ENCODE assay signal across 19 cellular contexts in genomic region chr7:12728192-12728538, GRCh38. TPM values are rescaled to one million over a fixed set of nuclear protein-coding genes. Genes with fewer than 3 reads are reported as not detected.
A peak's percentile ranks its signal among the peaks of the same experiment; 100 is the strongest.
DNase-seq lines count a peak whose midpoint lies in the region; ATAC-seq, FAIRE-seq and TF ChIP-seq lines count a peak whose summit lies in the region.
"Had no signal": no experiment of that assay in that cellular context is flagged by ENCODE, and none has a peak within 500 bp of the region (broad histone marks: within the 10 kb centered on the region; RNA-seq: fewer than 3 reads in every experiment).

No MANE protein-coding gene starts in this region.

- H3K4me3 Mint-ChIP-seq in activated naive CD4-positive, alpha-beta T cell treated with anti-CD3 and anti-CD28 coated beads, Interleukin-2, amount 10 ng/mL, durations not matched to agents 7 days and 5 days: no peak overlapping the region
- no peak overlapping the region for H3K4me3 Mint-ChIP-seq in activated naive CD4-positive, alpha-beta T cell treated with anti-CD3 and anti-CD28 coated beads for 36 hours
- H3K4me3 Mint-ChIP-seq: B cell, neural crest cell had no signal

- FAIRE-seq in keratinocyte (lab: Jason Lieb, UNC): no peak
- FAIRE-seq: frontal cortex had no signal

- H3K36me3 Mint-ChIP-seq in activated naive CD4-positive, alpha-beta T cell treated with anti-CD3 and anti-CD28 coated beads, Interleukin-2, amount 10 ng/mL, durations not matched to agents 7 days and 5 days: no peaks in the 10 kb centered on the region
- H3K36me3 Mint-ChIP-seq in activated naive CD4-positive, alpha-beta T cell treated with anti-CD3 and anti-CD28 coated beads for 36 hours (ENCODE audit: low read depth): no peaks in the 10 kb centered on the region

- no peak overlapping the region for H3K4me3 ChIP-seq in keratinocyte (ENCODE audit: control insufficient read depth in 2 of 3, extremely low read depth in 1 of 3, insufficient read depth in 2 of 3, low read depth in 1 of 3, low read length in 3 of 3)
- no peak overlapping the region for H3K4me3 ChIP-seq in body of pancreas
- H3K4me3 ChIP-seq: breast epithelium, sigmoid colon, testis had no signal

- no peaks in the 10 kb centered on the region for H3K27me3 ChIP-seq in keratinocyte (ENCODE audit: control insufficient read depth, extremely low read depth, insufficient read depth, low read length)
- no peaks in the 10 kb centered on the region for H3K27me3 ChIP-seq in body of pancreas
- H3K27me3 ChIP-seq: breast epithelium, sigmoid colon, testis had no signal

- TF ChIP-seq CTCF in keratinocyte (optimal IDR thresholded peaks at IDR 0.05 in 1 of 3, IDR thresholded peaks at IDR 0.05 in 1 of 3, conservative IDR thresholded peaks at IDR 0.05 in 1 of 3; ENCODE audit: extremely low read depth in 1 of 3, insufficient read depth in 2 of 3, low read length in 3 of 3) (no peak), body of pancreas (IDR thresholded peaks at IDR 0.05) (no peak)

- no peak overlapping the region for H3K4me2 ChIP-seq in keratinocyte (ENCODE audit: control insufficient read depth, extremely low read depth, insufficient read depth, low read depth, low read length)

- in situ Hi-C loops in KBM-7 (cut with MboI; ENCODE audit: low pct_unique_long_range_greater_than_20kb, low sequenced_read_pairs): no loop called here

- no peak overlapping the region for H3K27ac Mint-ChIP-seq in activated naive CD4-positive, alpha-beta T cell treated with anti-CD3 and anti-CD28 coated beads, Interleukin-2, amount 10 ng/mL, durations not matched to agents 7 days and 5 days
- H3K27ac Mint-ChIP-seq in activated naive CD4-positive, alpha-beta T cell treated with anti-CD3 and anti-CD28 coated beads for 36 hours: no peak overlapping the region
- H3K27ac Mint-ChIP-seq: B cell had no signal

- WGBS in body of pancreas, 2 donors: 70 to 77% methylated on average over 2 of the region's 2 CpGs

- peak overlapping the region; percentile 10 for H2AFZ ChIP-seq in keratinocyte (ENCODE audit: control insufficient read depth, low read length)

- no peaks in the 10 kb centered on the region for H3K79me2 ChIP-seq in keratinocyte (ENCODE audit: control insufficient read depth, insufficient read depth, low read length)

- H4K20me1 ChIP-seq in keratinocyte (ENCODE audit: control insufficient read depth, extremely low read depth, insufficient read depth, low read length): no peaks in the 10 kb centered on the region

- H3K9ac ChIP-seq in keratinocyte (ENCODE audit: control insufficient read depth, extremely low read depth, insufficient read depth, low read length): no peak overlapping the region

- H3K36me3 ChIP-seq in keratinocyte (ENCODE audit: control insufficient read depth in 2 of 2, extremely low read depth in 1 of 2, insufficient read depth in 2 of 2, low read length in 2 of 2) (no peaks in the 10 kb centered on the region), body of pancreas (replicated peaks in 1 of 2; ENCODE audit: insufficient read depth in 1 of 2, low read depth in 2 of 2) (no peaks in the 10 kb centered on the region)
- H3K36me3 ChIP-seq: breast epithelium, sigmoid colon had no signal

- peaks cover 4% of the 10 kb centered on the region for H3K27me3 Mint-ChIP-seq in activated naive CD4-positive, alpha-beta T cell treated with anti-CD3 and anti-CD28 coated beads, Interleukin-2, amount 10 ng/mL, durations not matched to agents 7 days and 5 days
- no peaks in the 10 kb centered on the region for H3K27me3 Mint-ChIP-seq in activated naive CD4-positive, alpha-beta T cell treated with anti-CD3 and anti-CD28 coated beads for 36 hours (ENCODE audit: low read depth)

- H3K4me1 ChIP-seq in keratinocyte (ENCODE audit: control insufficient read depth, extremely low read depth, insufficient read depth, low read length) (peaks cover 16% of the 10 kb centered on the region), body of pancreas (peaks cover 3% of the 10 kb centered on the region)
- H3K4me1 ChIP-seq: breast epithelium, testis had no signal

- intact Hi-C loops in body of pancreas (cut with DNase I): no loop called here
- intact Hi-C loops in activated naive CD4-positive, alpha-beta T cell treated with anti-CD3 and anti-CD28 coated beads for 36 hours (cut with micrococcal nuclease): no loop called here

- peaks cover 32% of the 10 kb centered on the region for H3K4me1 Mint-ChIP-seq in activated naive CD4-positive, alpha-beta T cell treated with anti-CD3 and anti-CD28 coated beads, Interleukin-2, amount 10 ng/mL, durations not matched to agents 7 days and 5 days
- peaks cover 13% of the 10 kb centered on the region for H3K4me1 Mint-ChIP-seq in activated naive CD4-positive, alpha-beta T cell treated with anti-CD3 and anti-CD28 coated beads for 36 hours (ENCODE audit: low read depth)

- H3K27ac ChIP-seq in keratinocyte (ENCODE audit: control insufficient read depth, insufficient read depth, low read length): no peak overlapping the region
- no peak overlapping the region for H3K27ac ChIP-seq in body of pancreas
- H3K27ac ChIP-seq: sigmoid colon, testis had no signal

- dilution Hi-C loops in keratinocyte (cut with MboI; ENCODE audit: extremely low pct_ligation_motif_present, low sequenced_read_pairs): no loop called here

- CTCF ChIA-PET in activated naive CD4-positive, alpha-beta T cell treated with anti-CD3 and anti-CD28 coated beads, Interleukin-2, amount 10 ng/mL, durations not matched to agents 7 days and 5 days (lab: Charles Lee): interaction anchor here (4.7 kb wide), 1 partner anchor 41 kb away, joined by 24 read pairs; the partner anchor contains the start of gene ARL4A
- CTCF ChIA-PET in activated naive CD4-positive, alpha-beta T cell treated with anti-CD3 and anti-CD28 coated beads for 36 hours (lab: Charles Lee): no interaction called here

- no peaks in the 10 kb centered on the region for H3K9me3 Mint-ChIP-seq in activated naive CD4-positive, alpha-beta T cell treated with anti-CD3 and anti-CD28 coated beads, Interleukin-2, amount 10 ng/mL, durations not matched to agents 7 days and 5 days
- no peaks in the 10 kb centered on the region for H3K9me3 Mint-ChIP-seq in activated naive CD4-positive, alpha-beta T cell treated with anti-CD3 and anti-CD28 coated beads for 36 hours

- no peak for ATAC-seq in body of pancreas

- no peaks in the 10 kb centered on the region for H3K9me1 ChIP-seq in keratinocyte (ENCODE audit: control insufficient read depth, extremely low read depth, insufficient read depth, low read length)

- DNase-seq in D341Med (ENCODE audit: low spot score) (peak; percentile 36), KBM-7 (peak; percentile 85), dermis microvascular lymphatic vessel endothelial cell (ENCODE audit: low read depth in 2 of 2) (peak; percentile 77 to 98), keratinocyte (ENCODE audit: low read depth, low spot score) (no peak), body of pancreas (no peak), NCI-H1694 (lab: John Stamatoyannopoulos, UW) (no peak)
- no peak for DNase-seq in activated naive CD4-positive, alpha-beta T cell treated with anti-CD3 and anti-CD28 coated beads, Interleukin-2, amount 10 ng/mL, durations not matched to agents 7 days and 5 days
- no peak for DNase-seq in activated naive CD4-positive, alpha-beta T cell treated with anti-CD3 and anti-CD28 coated beads for 36 hours
- DNase-seq: activated CD8-positive, alpha-beta memory T cell treated with anti-CD3 and anti-CD28 coated beads, Interleukin-2, amount 50 U/mL, for 4 hours; DMS79 treated with DMSO at 0.1 percent for 48 hours; effector memory CD4-positive, alpha-beta T cell; NK-92 treated with Interleukin-12 subunit alpha and Interleukin-12 subunit beta, amount 100 ng/mL, for 24 hours; sigmoid colon; stimulated activated CD4-positive, alpha-beta T cell treated with anti-CD3 and anti-CD28 coated beads, Interleukin-2, amount 100 ng/mL, for 48 hours; testis had no signal

- H3K9me3 ChIP-seq in keratinocyte (ENCODE audit: control insufficient read depth, low read depth, low read length) (no peaks in the 10 kb centered on the region), body of pancreas (no peaks in the 10 kb centered on the region)
- H3K9me3 ChIP-seq: breast epithelium, sigmoid colon, testis had no signal

- no peak for TF ChIP-seq POLR2A in body of pancreas (IDR thresholded peaks at IDR 0.05)

RNA-seq across cellular contexts. Expression of gene ARL4A, which starts 40.7 kb away (rescaled TPM):
- total RNA-seq in dermis microvascular lymphatic vessel endothelial cell: 315 and 416 TPM in 2 replicates
- polyA plus RNA-seq in keratinocyte: 9.5 to 17.1 TPM (median 13.6 TPM) in 3 replicates
- 49.0 TPM for polyA plus RNA-seq in keratinocyte (2011; ENCODE audit: low read depth)
- 11.4 and 20.1 TPM in 2 replicates for polyA plus RNA-seq in keratinocyte (2011; cell fraction: cytosol; rRNA removed)
- 10.4 and 12.5 TPM in 2 replicates for polyA plus RNA-seq in keratinocyte (2011; cell fraction: nucleus; rRNA removed)
- 12.9 and 38.0 TPM in 2 replicates for polyA plus RNA-seq in keratinocyte (2012; ENCODE audit: low replicate concordance)
- polyA minus RNA-seq in keratinocyte: 2.9 to 12.4 TPM (median 8.9 TPM) in 3 replicates
- 5.6 TPM for polyA minus RNA-seq in keratinocyte (2011; cell fraction: cytosol; rRNA and poly(A)+ RNA removed)
- 3.4 and 6.0 TPM in 2 replicates for polyA minus RNA-seq in keratinocyte (2011; cell fraction: nucleus; rRNA and poly(A)+ RNA removed)
- 10 to 100 TPM in 1 of 2 donors, 1 to 10 TPM in 1; 4.0 to 13.0 TPM for total RNA-seq in body of pancreas
- total RNA-seq in activated naive CD4-positive, alpha-beta T cell treated with anti-CD3 and anti-CD28 coated beads for 36 hours: 10 to 100 TPM in 1 of 2 experiments, 1 to 10 TPM in 1; 8.1 to 10.0 TPM

Comparison
In these comparisons a context has a peak if more than half of its experiments do, and no peak if none do; other contexts are left out.
1. DNase-seq: peak in D341Med (single experiment), KBM-7 (single experiment) and dermis microvascular lymphatic vessel endothelial cell (2 of 2); none in keratinocyte (single experiment), body of pancreas (0 of 4), activated naive CD4-positive, alpha-beta T cell treated with anti-CD3 and anti-CD28 coated beads, Interleukin-2, amount 10 ng/mL, durations not matched to agents 7 days and 5 days (single experiment), activated naive CD4-positive, alpha-beta T cell treated with anti-CD3 and anti-CD28 coated beads for 36 hours (single experiment) and NCI-H1694 (single experiment).
2. RNA of gene ARL4A, which starts 40.7 kb away (total RNA-seq): 315 to 416 TPM in dermis microvascular lymphatic vessel endothelial cell; 4.0 to 13.0 TPM in body of pancreas and 8.1 to 10.0 TPM in activated naive CD4-positive, alpha-beta T cell treated with anti-CD3 and anti-CD28 coated beads for 36 hours; every median in the first group is over 10 times any median in the second.